Comparison of ENCODE assay signal across 1 cellular context in genomic region chr6:3869632-3870527, GRCh38.
TF ChIP-seq lines count a peak whose summit lies in the region.

No MANE protein-coding gene starts in this region.

TF ChIP-seq in HepG2, 621 proteins besides CTCF, POLR2A, EP300 and RAD21 (continued from another document):
- TF ChIP-seq TAF1 (CRISPR knock-in tag; IDR thresholded peaks at IDR 0.05) (peak; percentile 70; the same call in 1 of the 2 replicates), ASH2L (IDR thresholded peaks at IDR 0.05; ENCODE audit: insufficient read length, low read depth, low read length) (peak; percentile 79), ZNF850 (CRISPR knock-in tag; conservative IDR thresholded peaks at IDR 0.05) (no peak), ZNF569 (CRISPR knock-in tag; IDR thresholded peaks at IDR 0.05; ENCODE audit: borderline replicate concordance) (no peak), ZNF30 (CRISPR knock-in tag; IDR thresholded peaks at IDR 0.05) (no peak), SMARCC2 (IDR thresholded peaks at IDR 0.05) (no peak), ZNF574 (CRISPR knock-in tag; IDR thresholded peaks at IDR 0.05) (peak; percentile 40), U2AF1 (optimal IDR thresholded peaks at IDR 0.05; ENCODE audit: low read depth, low read length) (no peak), SYNCRIP (IDR thresholded peaks at IDR 0.05; ENCODE audit: insufficient read depth, low read depth, low read length) (no peak), MNT (IDR thresholded peaks at IDR 0.05) (no peak), ZSCAN20 (CRISPR knock-in tag; IDR thresholded peaks at IDR 0.05; ENCODE audit: borderline replicate concordance) (peak; percentile 42; the same call in 1 of the 2 replicates), ZNF496 (CRISPR knock-in tag; IDR thresholded peaks at IDR 0.05; ENCODE audit: insufficient replicate concordance) (no peak), ZFP91 (CRISPR knock-in tag; IDR thresholded peaks at IDR 0.05; ENCODE audit: borderline replicate concordance) (0 out of 2 replicates have a peak, but pooled peaks have one; percentile 52), PRDM4 (CRISPR knock-in tag; IDR thresholded peaks at IDR 0.05; ENCODE audit: borderline replicate concordance) (no peak), MAFK (conservative IDR thresholded peaks at IDR 0.05 in 1 of 2, IDR thresholded peaks at IDR 0.05 in 1 of 2; ENCODE audit: low read length in 2 of 2) (no peak), FOXK2 (IDR thresholded peaks at IDR 0.05) (no peak)
- TF ChIP-seq, protein P1, sequence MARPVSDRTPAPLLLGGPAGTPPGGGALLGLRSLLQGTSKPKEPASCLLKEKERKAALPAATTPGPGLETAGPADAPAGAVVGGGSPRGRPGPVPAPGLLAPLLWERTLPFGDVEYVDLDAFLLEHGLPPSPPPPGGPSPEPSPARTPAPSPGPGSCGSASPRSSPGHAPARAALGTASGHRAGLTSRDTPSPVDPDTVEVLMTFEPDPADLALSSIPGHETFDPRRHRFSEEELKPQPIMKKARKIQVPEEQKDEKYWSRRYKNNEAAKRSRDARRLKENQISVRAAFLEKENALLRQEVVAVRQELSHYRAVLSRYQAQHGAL (CRISPR knock-in tag; IDR thresholded peaks at IDR 0.05; ENCODE audit: not compliant biosample characterization): no peak
